In the genomic region with DNA sequence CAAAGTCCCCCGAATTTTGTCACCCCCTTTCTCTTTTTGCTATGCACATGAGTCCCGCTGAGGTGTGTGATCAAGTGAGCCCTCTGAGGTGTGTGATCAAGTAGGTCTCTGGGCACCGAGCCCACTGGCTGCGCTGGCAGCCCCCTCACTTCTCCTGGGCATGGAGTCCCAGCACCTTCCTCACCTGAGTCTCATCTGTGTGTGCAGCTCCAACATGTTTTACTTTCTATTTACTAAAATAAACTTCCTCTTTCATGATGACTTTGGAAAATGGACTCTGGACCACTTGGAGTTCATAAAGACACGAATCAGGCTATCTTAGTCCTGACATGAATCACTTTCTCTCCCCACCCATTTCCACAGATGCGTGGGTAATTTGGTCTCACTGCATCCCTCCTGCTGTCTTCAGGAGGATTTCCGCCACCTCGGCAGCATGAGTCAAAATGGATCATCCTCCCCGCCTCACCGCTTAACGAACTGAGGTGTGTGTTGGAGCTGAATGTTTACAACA, we compare ENCODE assay signal across 10 cellular contexts. TPM values are rescaled to one million over a fixed set of nuclear protein-coding genes. Genes with fewer than 3 reads are reported as not detected.
DNase-seq lines count a peak whose midpoint lies in the region; ATAC-seq, FAIRE-seq and TF ChIP-seq lines count a peak whose summit lies in the region.
"Had no signal": no experiment of that assay in that cellular context is flagged by ENCODE, and none has a peak within 500 bp of the region (broad histone marks: within the 10 kb centered on the region; RNA-seq: fewer than 3 reads in every experiment).

No MANE protein-coding gene starts in this region.

- no TSS peak for BruUV-seq in Caco-2 (replicated peaks; lab: Mats Ljungman, UMichigan)

- H3K9ac ChIP-seq in Karpas-422 (ENCODE audit: low read length): no peak overlapping the region

- no peak for TF ChIP-seq CTCF in Caco-2 (IDR thresholded peaks at IDR 0.05; ENCODE audit: insufficient read depth in 1 of 2, low read depth in 1 of 2, low read length in 1 of 2, severe bottlenecking in 1 of 2, unreplicated experiment in 1 of 2)

- H3K4me1 ChIP-seq in Caco-2 (peaks cover 23% of the 10 kb centered on the region), Karpas-422 (ENCODE audit: low read length) (peaks cover 20% of the 10 kb centered on the region)

- POLR2A ChIA-PET in Caco-2 (lab: Charles Lee): interaction anchor here (0.6 kb wide), 1 partner anchor 265 kb away, joined by 7 read pairs; no protein-coding TSS in a partner anchor

- intact Hi-C loops in Caco-2 (cut with micrococcal nuclease; ENCODE audit: unreplicated experiment): no loop called here

- H3K9me3 ChIP-seq in Caco-2 (no peaks in the 10 kb centered on the region), Karpas-422 (ENCODE audit: low read length) (no peaks in the 10 kb centered on the region)

- H3K4me3 ChIP-seq in Caco-2 (ENCODE audit: low read depth, low read length) (no peak overlapping the region), Karpas-422 (ENCODE audit: low read length) (peak overlapping the region; percentile 48)

- H3K9me3 Mint-ChIP-seq in Caco-2 (ENCODE audit: unreplicated experiment): no peaks in the 10 kb centered on the region
- H3K9me3 Mint-ChIP-seq: nephron had no signal

- no peaks in the 10 kb centered on the region for H3K36me3 Mint-ChIP-seq in Caco-2 (ENCODE audit: insufficient read depth, unreplicated experiment)

- peak overlapping the region; percentile 39; the same call in 1 of the 2 replicates for H2AFZ ChIP-seq in Karpas-422 (ENCODE audit: low read length)

- H3K4me1 Mint-ChIP-seq in Caco-2 (ENCODE audit: low read depth, unreplicated experiment): peaks cover 20% of the 10 kb centered on the region

- H3K9me2 ChIP-seq in Karpas-422 (replicated peaks; ENCODE audit: insufficient read depth, low read length): no peaks in the 10 kb centered on the region

- DNase-seq in Caco-2: no peak
- DNase-seq in Karpas-422: no peak
- peak; percentile 49 for DNase-seq in amniotic epithelial cell (ENCODE audit: low read depth)
- no peak for DNase-seq in middle frontal gyrus (ENCODE audit: extremely low spot score, low spot score)
- DNase-seq in GM12891 (ENCODE audit: insufficient read length, low spot score): no peak
- no peak for DNase-seq in ureter (ENCODE audit: low spot score)
- DNase-seq in dermis blood vessel endothelial cell: no peak

- CTCF ChIA-PET in Caco-2 (lab: Charles Lee): no interaction called here

- FAIRE-seq in GM12891 (lab: Jason Lieb, UNC): no peak
- FAIRE-seq: colon had no signal

- H3K27ac ChIP-seq in Karpas-422 (ENCODE audit: low read length): no peak overlapping the region

- H3K36me3 ChIP-seq in Caco-2 (ENCODE audit: control insufficient read depth, insufficient read depth, low read length) (no peaks in the 10 kb centered on the region), Karpas-422 (ENCODE audit: insufficient read depth, low read length) (no peaks in the 10 kb centered on the region)

- H3K27me3 ChIP-seq in Caco-2 (replicated peaks; ENCODE audit: control insufficient read depth, insufficient read depth, low read length): no peaks in the 10 kb centered on the region
- no peaks in the 10 kb centered on the region for H3K27me3 ChIP-seq in Karpas-422 (ENCODE audit: low read length)

- peak; percentile 41 for ATAC-seq in GM21360 (IDR thresholded peaks at IDR 0.05; ENCODE audit: unreplicated experiment)

- peak overlapping the region; percentile 60 for H3K4me2 ChIP-seq in Karpas-422 (ENCODE audit: low read depth, low read length, poor library complexity, severe bottlenecking)

- peak overlapping the region; percentile 39 for H3K27ac Mint-ChIP-seq in Caco-2 (ENCODE audit: unreplicated experiment)
- H3K27ac Mint-ChIP-seq: nephron had no signal

- no peak for TF ChIP-seq POLR2A in GM12891 (IDR thresholded peaks at IDR 0.05; ENCODE audit: low read depth, low read length)

- H3K27me3 Mint-ChIP-seq in Caco-2 (ENCODE audit: insufficient read depth, unreplicated experiment): no peaks in the 10 kb centered on the region

- no peaks in the 10 kb centered on the region for H3K79me2 ChIP-seq in Karpas-422 (ENCODE audit: low read length)

- H3K4me3 Mint-ChIP-seq in Caco-2 (ENCODE audit: unreplicated experiment): no peak overlapping the region
- H3K4me3 Mint-ChIP-seq: nephron had no signal

- H4K20me1 ChIP-seq in Karpas-422 (ENCODE audit: insufficient read depth, low read depth, low read length): no peaks in the 10 kb centered on the region

TF ChIP-seq in GM12891, 5 proteins besides CTCF, POLR2A, EP300 and RAD21:
- TF ChIP-seq POLR2AphosphoS5 (IDR thresholded peaks at IDR 0.05; ENCODE audit: low read depth, low read length) (no peak), SPI1 (IDR thresholded peaks at IDR 0.05; ENCODE audit: low read depth, low read length) (no peak), TAF1 (IDR thresholded peaks at IDR 0.05; ENCODE audit: low read depth, low read length) (no peak), POU2F2 (IDR thresholded peaks at IDR 0.05; ENCODE audit: low read depth, low read length) (no peak)

RNA-seq across cellular contexts. Expression of a gene that starts 39.8 kb away (rescaled TPM):
- 10.4 and 11.4 TPM in 2 replicates for total RNA-seq in Caco-2 (2022)
- total RNA-seq in Karpas-422 (2014; rRNA removed; shearing (Covaris generic); ENCODE audit: low replicate concordance): 0.11 and 0.54 TPM in 2 replicates
- 2.4 TPM for polyA plus RNA-seq in GM12891 (2012; ENCODE audit: low read depth, missing spikeins)
- total RNA-seq in ureter: 18.2 TPM
- total RNA-seq in dermis blood vessel endothelial cell: 1.4 and 9.5 TPM in 2 replicates
